10 cellular contexts compared by ENCODE assay signal in the genomic region with DNA sequence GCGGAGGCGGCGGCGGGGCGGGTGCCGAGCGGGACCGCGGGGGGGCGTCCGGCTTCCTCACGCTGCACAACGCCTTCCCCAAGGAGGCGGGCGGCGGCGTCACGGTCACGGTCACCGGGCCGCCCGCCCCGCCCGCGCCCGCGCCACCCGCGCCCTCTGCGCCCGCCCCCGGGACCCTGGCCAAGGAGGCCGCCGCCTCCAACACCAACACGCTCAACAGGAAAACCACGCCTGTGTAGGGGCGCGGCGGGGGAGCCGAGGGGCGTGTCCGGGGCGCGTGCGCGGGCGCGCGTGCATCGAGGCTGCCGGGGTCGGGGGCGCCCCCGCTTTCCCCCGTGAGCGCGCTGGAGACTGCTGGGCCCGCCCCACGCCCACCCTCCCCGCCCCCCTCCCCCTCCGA. TPM values are rescaled to one million over a fixed set of nuclear protein-coding genes. Genes with fewer than 3 reads are reported as not detected.
DNase-seq lines count a peak whose midpoint lies in the region; ATAC-seq, FAIRE-seq and TF ChIP-seq lines count a peak whose summit lies in the region.
"Had no signal": no experiment of that assay in that cellular context is flagged by ENCODE, and none has a peak within 500 bp of the region (broad histone marks: within the 10 kb centered on the region; RNA-seq: fewer than 3 reads in every experiment).

No MANE protein-coding gene starts in this region.

- no peak for TF ChIP-seq EP300 in gastroesophageal sphincter (IDR thresholded peaks at IDR 0.05)

- no peak for TF ChIP-seq POLR2A in gastroesophageal sphincter (IDR thresholded peaks at IDR 0.05)

- no CpG with 5 or more reads among the region's 61 CpGs for WGBS in gastroesophageal sphincter (ENCODE audit: low coverage in 1 of 2), 2 donors
- WGBS in small intestine, 3 donors: 0 to 9% (median 1%) methylated on average over 7 to 61 of the region's 61 CpGs

- no TSS peak for BruUV-seq in PC-3 (replicated peaks; lab: Mats Ljungman, UMichigan)
- no TSS peak for BruUV-seq in PC-9 (replicated peaks; lab: Mats Ljungman, UMichigan)

- H3K9me3 ChIP-seq in PC-3 (ENCODE audit: low read length): no peaks in the 10 kb centered on the region
- H3K9me3 ChIP-seq in gastroesophageal sphincter: no peaks in the 10 kb centered on the region
- peaks cover 3% of the 10 kb centered on the region for H3K9me3 ChIP-seq in small intestine (ENCODE audit: control insufficient read depth, low read depth)
- no peaks in the 10 kb centered on the region for H3K9me3 ChIP-seq in PC-9 (ENCODE audit: insufficient read depth, low read depth)

- H3K27ac ChIP-seq in PC-3 (ENCODE audit: low read length) (no peak overlapping the region), gastroesophageal sphincter (no peak overlapping the region), small intestine (ENCODE audit: low read depth in 1 of 2, low read length in 1 of 2) (no peak overlapping the region), PC-9 (no peak overlapping the region)

- CTCF ChIA-PET in PC-3 (lab: Charles Lee) (no interaction called here), PC-9 (lab: Charles Lee) (no interaction called here)

- intact Hi-C loops in PC-3 (cut with micrococcal nuclease) (no loop called here), PC-9 (cut with micrococcal nuclease; ENCODE audit: unreplicated experiment) (no loop called here)

- no peak for FAIRE-seq in small intestine (lab: Jason Lieb, UNC)
- FAIRE-seq: islet of Langerhans had no signal

- H3K4me3 ChIP-seq in PC-3 (ENCODE audit: low read length) (no peak overlapping the region), gastroesophageal sphincter (peak overlapping the region in 1 of 2 donors; percentile 42), small intestine (ENCODE audit: low read depth in 1 of 2, low read length in 2 of 2) (peak overlapping the region; percentile 9 to 32), PC-9 (no peak overlapping the region)

- peaks cover 7% of the 10 kb centered on the region for H3F3A ChIP-seq in PC-3 (ENCODE audit: low read length, unreplicated experiment)
- peaks cover 35% of the 10 kb centered on the region for H3F3A ChIP-seq in PC-9 (ENCODE audit: insufficient read depth, low read depth)

- POLR2A ChIA-PET in PC-3 (lab: Charles Lee; ENCODE audit: unreplicated experiment) (no interaction called here), PC-9 (lab: Charles Lee; ENCODE audit: unreplicated experiment) (no interaction called here)

- H2AFZ ChIP-seq in PC-3 (ENCODE audit: low read length) (no peak overlapping the region), PC-9 (no peak overlapping the region)

- no peak overlapping the region for H3K9ac ChIP-seq in PC-3 (ENCODE audit: low read length)

- ATAC-seq in PC-3 (0 out of 2 replicates have a peak, but pooled peaks have one; percentile 2), gastroesophageal sphincter (peak; percentile 52)

- H3K27me3 ChIP-seq in PC-3 (ENCODE audit: low read length) (no peaks in the 10 kb centered on the region), gastroesophageal sphincter (peaks cover 82% of the 10 kb centered on the region), small intestine (ENCODE audit: control insufficient read depth in 2 of 2, insufficient read depth in 2 of 2, low read length in 2 of 2) (peaks cover 3 to 38% of the 10 kb centered on the region in 2 donors), PC-9 (ENCODE audit: insufficient read depth, low read depth) (no peaks in the 10 kb centered on the region)

- H3K79me2 ChIP-seq in PC-3 (ENCODE audit: low read length) (peaks cover 14% of the 10 kb centered on the region), PC-9 (ENCODE audit: low read depth) (no peaks in the 10 kb centered on the region)

- H3K4me2 ChIP-seq in PC-3 (ENCODE audit: low read length): no peak overlapping the region
- no peak overlapping the region for H3K4me2 ChIP-seq in PC-9

- H3K9me2 ChIP-seq in PC-3 (replicated peaks; ENCODE audit: low read length) (no peaks in the 10 kb centered on the region), PC-9 (ENCODE audit: insufficient read depth) (no peaks in the 10 kb centered on the region)

- H3K4me1 ChIP-seq in PC-3 (ENCODE audit: insufficient read depth, low read length) (peaks cover 26% of the 10 kb centered on the region), gastroesophageal sphincter (peaks cover 0 to 47% (median 13%) of the 10 kb centered on the region in 3 donors), small intestine (ENCODE audit: control insufficient read depth in 2 of 2, insufficient read depth in 1 of 2, low read depth in 1 of 2, low read length in 1 of 2) (peaks cover 0 to 1% of the 10 kb centered on the region in 2 donors), PC-9 (replicated peaks; ENCODE audit: insufficient read depth) (peaks cover 6% of the 10 kb centered on the region; the same call in 1 of the 2 replicates)

- DNase-seq in NOMO-1 treated with DMSO at 0.1 percent for 48 hours (lab: John Stamatoyannopoulos, UW; ENCODE audit: unreplicated experiment) (peak; percentile 26), NOMO-1 treated with dmso at 0.1 percent for 144 hours (lab: John Stamatoyannopoulos, UW; ENCODE audit: unreplicated experiment) (no peak), PC-3 (peak; percentile 67), small intestine (no peak), dedifferentiated amniotic fluid mesenchymal stem cell (ENCODE audit: extremely low spot score) (no peak), PC-9 (no peak)
- DNase-seq in activated CD4-positive, CD25-positive, alpha-beta regulatory T cell (lab: John Stamatoyannopoulos, UW): no peak
- DNase-seq: NCI-H2029 treated with DMSO at 0.1 percent for 48 hours had no signal

- H4K20me1 ChIP-seq in PC-3 (ENCODE audit: low read length): no peaks in the 10 kb centered on the region
- H4K20me1 ChIP-seq in PC-9 (ENCODE audit: insufficient read depth): no peaks in the 10 kb centered on the region

- no peak for TF ChIP-seq CTCF in PC-3 (conservative IDR thresholded peaks at IDR 0.05; ENCODE audit: low read depth, low read length)
- TF ChIP-seq CTCF in gastroesophageal sphincter (IDR thresholded peaks at IDR 0.05): no peak
- no peak for TF ChIP-seq CTCF in PC-9 (conservative IDR thresholded peaks at IDR 0.05)

- no peaks in the 10 kb centered on the region for H3K36me3 ChIP-seq in PC-3 (ENCODE audit: low read depth, low read length)
- no peaks in the 10 kb centered on the region for H3K36me3 ChIP-seq in gastroesophageal sphincter
- no peaks in the 10 kb centered on the region for H3K36me3 ChIP-seq in small intestine (ENCODE audit: control insufficient read depth in 2 of 2, insufficient read depth in 2 of 2, low read length in 2 of 2)
- H3K36me3 ChIP-seq in PC-9 (ENCODE audit: low read depth): no peaks in the 10 kb centered on the region

RNA-seq across cellular contexts. Expression of gene CACNG6, which starts 8.8 kb away (rescaled TPM):
- total RNA-seq in PC-3 (2014; rRNA removed) (1.8 TPM in 1 of 2 replicates, not detected in the other), gastroesophageal sphincter (not detected), PC-9 (2021) (11.5 and 18.7 TPM in 2 replicates)
- polyA plus RNA-seq in small intestine: under 1 TPM in 1 of 3 donors, not detected in 2; 0.06 TPM

RNA-seq across cellular contexts. Expression of gene CACNG8, which starts 19.9 kb away (rescaled TPM):
- total RNA-seq in PC-3 (2014; rRNA removed) (0.15 and 0.23 TPM in 2 replicates), gastroesophageal sphincter (under 1 TPM in 2 of 4 donors, not detected in 2; 0.04 to 0.16 TPM), PC-9 (2021) (2.9 and 3.8 TPM in 2 replicates)
- under 1 TPM in 1 of 3 donors, not detected in 2; 0.12 TPM for polyA plus RNA-seq in small intestine

Comparison
In these comparisons a context has a peak if more than half of its experiments do, and no peak if none do; other contexts are left out.
1. DNase-seq: peak in NOMO-1 treated with DMSO at 0.1 percent for 48 hours (single experiment) and PC-3 (single experiment); none in NOMO-1 treated with dmso at 0.1 percent for 144 hours (single experiment), small intestine (single experiment), dedifferentiated amniotic fluid mesenchymal stem cell (single experiment), PC-9 (0 of 2) and activated CD4-positive, CD25-positive, alpha-beta regulatory T cell (0 of 4).
2. H3K4me3 ChIP-seq: peak in small intestine (2 of 2); none in PC-3 (single experiment) and PC-9 (single experiment).